In the genomic region with DNA sequence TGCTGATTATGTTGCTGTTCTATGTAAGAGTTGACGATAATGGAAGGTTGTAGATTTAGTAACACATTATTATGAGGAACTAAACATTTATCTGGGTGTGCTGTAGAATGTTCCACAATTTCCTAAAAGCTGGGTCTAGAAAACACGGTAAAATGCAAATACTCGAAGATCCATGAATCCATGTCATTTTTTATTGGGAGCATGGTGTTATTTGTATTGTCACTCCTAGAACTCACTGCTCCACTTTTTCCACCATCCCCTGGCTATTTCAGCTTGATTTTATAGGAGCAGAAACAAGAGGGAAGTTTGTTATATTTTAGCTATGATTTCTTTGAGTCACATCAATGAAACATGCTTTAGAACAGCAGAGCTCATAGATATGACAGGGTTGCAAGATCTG, we compare ENCODE assay signal across 26 cellular contexts.
"Had no signal": no experiment of that assay in that cellular context is flagged by ENCODE, and none has a peak within 500 bp of the region (broad histone marks: within the 10 kb centered on the region; RNA-seq: fewer than 3 reads in every experiment).

No MANE protein-coding gene starts in this region.

- H3K9ac ChIP-seq: SK-N-SH had no signal

- DNase-seq: activated CD4-positive, alpha-beta T cell treated with anti-CD3 and anti-CD28 coated beads for 4 hours; activated CD8-positive, alpha-beta memory T cell treated with anti-CD3 and anti-CD28 coated beads, Interleukin-2, amount 50 U/mL, for 48 hours; activated CD8-positive, alpha-beta T cell treated with anti-CD3 and anti-CD28 coated beads, Interleukin-2, amount 10 ng/mL, durations not matched to agents 7 days and 5 days; activated naive CD4-positive, alpha-beta T cell treated with anti-CD3 and anti-CD28 coated beads, Interleukin-2, amount 50 U/mL, for 16 hours; activated naive CD8-positive, alpha-beta T cell treated with anti-CD3 and anti-CD28 coated beads, Interleukin-2, amount 10 ng/mL, durations not matched to agents 7 days and 5 days; activated T-cell treated with anti-CD3 and anti-CD28 coated beads, Interleukin-2, amount 50 U/mL, for 1 hour; adrenal gland; aorta; KBM-7; NCI-H1092; NCI-H1417; NCI-H2029; NCI-H2107; NCI-H345; NCI-H510A treated with DMSO at 0.1 percent for 48 hours; NK-92 treated with Interleukin-12 subunit alpha and Interleukin-12 subunit beta, amount 100 ng/mL, for 24 hours; OCI-M1; Peyer's patch; Right ventricle myocardium superior; T-helper 1 cell had no signal

- H3K36me3 ChIP-seq: adrenal gland, Peyer's patch, SJCRH30 had no signal

- H3K4me3 ChIP-seq: adrenal gland, Peyer's patch, SJCRH30 had no signal

- H3K4me2 ChIP-seq: SK-N-SH had no signal

- H3K4me1 Mint-ChIP-seq: central memory CD8-positive, alpha-beta T cell had no signal

- ATAC-seq: activated CD4-positive, CD25-positive, alpha-beta regulatory T cell treated with anti-CD3 and anti-CD28 coated beads, Interleukin-2, amount 50 U/mL, for 24 hours; activated CD8-positive, alpha-beta T cell treated with anti-CD3 and anti-CD28 coated beads, Interleukin-2, amount 10 ng/mL, durations not matched to agents 7 days and 5 days had no signal

- H3K9me3 Mint-ChIP-seq: activated naive CD8-positive, alpha-beta T cell treated with anti-CD3 and anti-CD28 coated beads, Interleukin-2, amount 10 ng/mL, durations not matched to agents 7 days and 5 days; central memory CD8-positive, alpha-beta T cell had no signal

- H3K27me3 ChIP-seq: adrenal gland, Peyer's patch, SJCRH30 had no signal

- H3K27ac Mint-ChIP-seq: activated CD8-positive, alpha-beta T cell treated with anti-CD3 and anti-CD28 coated beads, Interleukin-2, amount 10 ng/mL, durations not matched to agents 7 days and 5 days; activated naive CD8-positive, alpha-beta T cell treated with anti-CD3 and anti-CD28 coated beads, Interleukin-2, amount 10 ng/mL, durations not matched to agents 7 days and 5 days had no signal

- H3K27ac ChIP-seq: adrenal gland, Peyer's patch, RWPE1, SJCRH30, VCaP had no signal

- H3K36me3 Mint-ChIP-seq: activated naive CD8-positive, alpha-beta T cell treated with anti-CD3 and anti-CD28 coated beads, Interleukin-2, amount 10 ng/mL, durations not matched to agents 7 days and 5 days had no signal

- H3K4me3 Mint-ChIP-seq: activated CD8-positive, alpha-beta T cell treated with anti-CD3 and anti-CD28 coated beads, Interleukin-2, amount 10 ng/mL, durations not matched to agents 7 days and 5 days; activated naive CD8-positive, alpha-beta T cell treated with anti-CD3 and anti-CD28 coated beads, Interleukin-2, amount 10 ng/mL, durations not matched to agents 7 days and 5 days; central memory CD8-positive, alpha-beta T cell had no signal

- H3K9me3 ChIP-seq: adrenal gland, Peyer's patch, SJCRH30, SK-N-SH had no signal

- H3K4me1 ChIP-seq: adrenal gland, Peyer's patch had no signal
